27 cellular contexts compared by ENCODE assay signal in genomic region chr4:151777471-151777870, GRCh38.
"Had no signal": no experiment of that assay in that cellular context is flagged by ENCODE, and none has a peak within 500 bp of the region (broad histone marks: within the 10 kb centered on the region; RNA-seq: fewer than 3 reads in every experiment).

No MANE protein-coding gene starts in this region.

- H3K27ac Mint-ChIP-seq: natural killer cell; nephron; neural progenitor cell; progenitor cell of endocrine pancreas; stimulated activated memory B cell treated with anti-CD40 and anti-IgM and Interleukin-4, amounts not matched to agents 10 μg/mL and 1 μg/mL and 100 μg/mL, for 72 hours; stimulated activated naive CD8-positive, alpha-beta T cell treated with anti-CD3 and anti-CD28 coated beads, Interleukin-15, amount 100 ng/mL, for 72 hours; type B pancreatic cell had no signal

- DNase-seq: natural killer cell; occipital lobe; ovary; posterior cingulate gyrus; psoas muscle; right cardiac atrium; right lobe of liver; sigmoid colon; small intestine; stimulated activated CD4-positive, alpha-beta T cell treated with anti-CD3 and anti-CD28 coated beads, Interleukin-15, amount 100 ng/mL, for 24 hours; stimulated activated CD4-positive, alpha-beta T cell treated with anti-CD3 and anti-CD28 coated beads, Interleukin-2, amount 100 ng/mL, for 24 hours; stimulated activated CD4-positive, alpha-beta T cell treated with anti-CD3 and anti-CD28 coated beads, Interleukin-2, amount 100 ng/mL, for 48 hours; stimulated activated CD4-positive, alpha-beta T cell treated with anti-CD3 and anti-CD28 coated beads, Interleukin-4, amount 100 ng/mL, for 24 hours; stimulated activated naive CD4-positive, alpha-beta T cell; stimulated activated naive CD8-positive, alpha-beta T cell treated with anti-CD3 and anti-CD28 coated beads, Interleukin-15, amount 100 ng/mL, for 72 hours; stimulated activated naive CD8-positive, alpha-beta T cell treated with anti-CD3 and anti-CD28 coated beads, Interleukin-15, Interleukin-2, amounts not matched to agents 100 U/mL and 50 U/mL, for 24 hours; substantia nigra; testis; tibial artery; transverse colon; upper lobe of right lung; uterus had no signal

- H3K36me3 Mint-ChIP-seq: neural progenitor cell; stimulated activated memory B cell treated with anti-CD40 and anti-IgM and Interleukin-4, amounts not matched to agents 10 μg/mL and 1 μg/mL and 100 μg/mL, for 72 hours; type B pancreatic cell had no signal

- H3K27me3 Mint-ChIP-seq: stimulated activated naive CD8-positive, alpha-beta T cell treated with anti-CD3 and anti-CD28 coated beads, Interleukin-15, amount 100 ng/mL, for 72 hours had no signal

- H3K4me3 Mint-ChIP-seq: natural killer cell; nephron; neural progenitor cell; stimulated activated memory B cell treated with anti-CD40 and anti-IgM and Interleukin-4, amounts not matched to agents 10 μg/mL and 1 μg/mL and 100 μg/mL, for 72 hours; stimulated activated naive CD8-positive, alpha-beta T cell treated with anti-CD3 and anti-CD28 coated beads, Interleukin-15, amount 100 ng/mL, for 72 hours; type B pancreatic cell had no signal

- ATAC-seq: natural killer cell; psoas muscle; right cardiac atrium; right lobe of liver; stimulated activated memory B cell treated with anti-CD40 and anti-IgM and Interleukin-4, amounts not matched to agents 10 μg/mL and 1 μg/mL and 100 μg/mL, for 72 hours; stimulated activated naive CD8-positive, alpha-beta T cell treated with anti-CD3 and anti-CD28 coated beads, Interleukin-15, amount 100 ng/mL, for 72 hours; stimulated activated naive CD8-positive, alpha-beta T cell treated with anti-CD3 and anti-CD28 coated beads, Interleukin-15, Interleukin-2, amounts not matched to agents 100 U/mL and 50 U/mL, for 24 hours; upper lobe of right lung had no signal

- H3K9me3 Mint-ChIP-seq: type B pancreatic cell had no signal

- FAIRE-seq: small intestine had no signal

- H3K4me1 Mint-ChIP-seq: natural killer cell; neural progenitor cell; stimulated activated memory B cell treated with anti-CD40 and anti-IgM and Interleukin-4, amounts not matched to agents 10 μg/mL and 1 μg/mL and 100 μg/mL, for 72 hours; stimulated activated naive CD8-positive, alpha-beta T cell treated with anti-CD3 and anti-CD28 coated beads, Interleukin-15, amount 100 ng/mL, for 72 hours had no signal
